In genomic region chr2:69054431-69054830, GRCh38 we compare ENCODE assay signal across 12 cellular contexts. TPM values are rescaled to one million over a fixed set of nuclear protein-coding genes. Genes with fewer than 3 reads are reported as not detected.
DNase-seq lines count a peak whose midpoint lies in the region; ATAC-seq and TF ChIP-seq lines count a peak whose summit lies in the region.
"Had no signal": no experiment of that assay in that cellular context is flagged by ENCODE, and none has a peak within 500 bp of the region (broad histone marks: within the 10 kb centered on the region; RNA-seq: fewer than 3 reads in every experiment).

No MANE protein-coding gene starts in this region.

- no peaks in the 10 kb centered on the region for H3K27me3 ChIP-seq in fibroblast of lung (ENCODE audit: control insufficient read depth, insufficient read depth, low read length)

- H2AFZ ChIP-seq in fibroblast of lung (ENCODE audit: low read length) = no peak overlapping the region

- no peak overlapping the region for H3K4me2 ChIP-seq in fibroblast of lung (ENCODE audit: extremely low read depth, insufficient read depth, low read length)

- no peaks in the 10 kb centered on the region for H3K36me3 ChIP-seq in fibroblast of lung (ENCODE audit: control insufficient read depth, insufficient read depth, low read length)

- H3K4me3 ChIP-seq in fibroblast of lung (replicated peaks in 1 of 4; ENCODE audit: control extremely low read depth in 1 of 4, insufficient read depth in 1 of 4, low read depth in 3 of 4, low read length in 4 of 4) (no peak overlapping the region), foreskin fibroblast (ENCODE audit: low read depth in 1 of 2, low read length in 2 of 2) (no peak overlapping the region)

- CTCF ChIA-PET in GM10248 (lab: Yijun Ruan, JAX) = interaction anchor here (1.1 kb wide), 1 partner anchor 9 kb away, joined by 3 read pairs; no protein-coding TSS in a partner anchor

- H4K20me1 ChIP-seq in fibroblast of lung (ENCODE audit: control insufficient read depth, extremely low read depth, insufficient read depth, low read length) = no peaks in the 10 kb centered on the region

- H3K79me2 ChIP-seq in fibroblast of lung (ENCODE audit: control insufficient read depth, insufficient read depth, low read length) = no peaks in the 10 kb centered on the region

- DNase-seq in GM10248 (ENCODE audit: extremely low spot score) (peak; percentile 21), GM19240 (ENCODE audit: insufficient read length, low spot score) (peak; percentile 3), fibroblast of lung (ENCODE audit: low read depth in 2 of 2) (peak; percentile 20 to 73), ecto neural progenitor cell (ENCODE audit: low spot score) (no peak), NCI-H510A (lab: John Stamatoyannopoulos, UW) (no peak), NCI-H1694 treated with DMSO at 0.1 percent for 48 hours (lab: John Stamatoyannopoulos, UW) (no peak), foreskin fibroblast (no peak)
- DNase-seq: activated CD4-positive, CD25-positive, alpha-beta regulatory T cell; cortex of kidney; islet precursor cell had no signal

- H3K9me3 ChIP-seq in fibroblast of lung (ENCODE audit: control insufficient read depth, insufficient read depth, low read depth, low read length) = no peaks in the 10 kb centered on the region

- no peaks in the 10 kb centered on the region for H3K4me1 ChIP-seq in fibroblast of lung (ENCODE audit: control insufficient read depth, extremely low read depth, insufficient read depth, low read length)

- H3K27ac ChIP-seq in fibroblast of lung (ENCODE audit: insufficient read depth, low read length) = no peak overlapping the region

- ATAC-seq in HG03108 (IDR thresholded peaks at IDR 0.05; ENCODE audit: unreplicated experiment) = peak; percentile 76

- no peak for TF ChIP-seq CTCF in GM10248 (IDR thresholded peaks at IDR 0.05; ENCODE audit: control extremely low read depth, extremely low read depth, low read depth, missing control alignments)
- TF ChIP-seq CTCF in fibroblast of lung (conservative IDR thresholded peaks at IDR 0.05 in 1 of 2, IDR thresholded peaks at IDR 0.05 in 1 of 2; ENCODE audit: low read depth in 1 of 2, low read length in 2 of 2) = no peak
- TF ChIP-seq CTCF in foreskin fibroblast (IDR thresholded peaks at IDR 0.05; ENCODE audit: low read depth, low read length) = no peak

- POLR2A ChIA-PET in GM10248 (lab: Yijun Ruan, JAX) = no interaction called here

- no peak overlapping the region for H3K9ac ChIP-seq in fibroblast of lung (ENCODE audit: insufficient read depth, low read length)

RNA-seq across cellular contexts. Expression of gene ANTXR1, which starts 41.5 kb away (rescaled TPM):
- total RNA-seq in fibroblast of lung = 44.6 and 45.5 TPM in 2 replicates
- 87.2 and 101 TPM in 2 replicates for polyA plus RNA-seq in fibroblast of lung
- 52.9 and 63.9 TPM in 2 replicates for polyA plus RNA-seq in fibroblast of lung (2012)
- polyA minus RNA-seq in fibroblast of lung (ENCODE audit: low replicate concordance) = 52.3 and 68.8 TPM in 2 replicates
- total RNA-seq: OCI-LY7 had no signal

Comparison
In these comparisons a context has a peak if more than half of its experiments do, and no peak if none do; other contexts are left out.
1. DNase-seq: peak in GM10248 (single experiment), GM19240 (single experiment) and fibroblast of lung (2 of 2); none in ecto neural progenitor cell (single experiment), NCI-H510A (single experiment), NCI-H1694 treated with DMSO at 0.1 percent for 48 hours (single experiment) and foreskin fibroblast (0 of 2).